ENCODE assay signal across 1 cellular context in the genomic region with DNA sequence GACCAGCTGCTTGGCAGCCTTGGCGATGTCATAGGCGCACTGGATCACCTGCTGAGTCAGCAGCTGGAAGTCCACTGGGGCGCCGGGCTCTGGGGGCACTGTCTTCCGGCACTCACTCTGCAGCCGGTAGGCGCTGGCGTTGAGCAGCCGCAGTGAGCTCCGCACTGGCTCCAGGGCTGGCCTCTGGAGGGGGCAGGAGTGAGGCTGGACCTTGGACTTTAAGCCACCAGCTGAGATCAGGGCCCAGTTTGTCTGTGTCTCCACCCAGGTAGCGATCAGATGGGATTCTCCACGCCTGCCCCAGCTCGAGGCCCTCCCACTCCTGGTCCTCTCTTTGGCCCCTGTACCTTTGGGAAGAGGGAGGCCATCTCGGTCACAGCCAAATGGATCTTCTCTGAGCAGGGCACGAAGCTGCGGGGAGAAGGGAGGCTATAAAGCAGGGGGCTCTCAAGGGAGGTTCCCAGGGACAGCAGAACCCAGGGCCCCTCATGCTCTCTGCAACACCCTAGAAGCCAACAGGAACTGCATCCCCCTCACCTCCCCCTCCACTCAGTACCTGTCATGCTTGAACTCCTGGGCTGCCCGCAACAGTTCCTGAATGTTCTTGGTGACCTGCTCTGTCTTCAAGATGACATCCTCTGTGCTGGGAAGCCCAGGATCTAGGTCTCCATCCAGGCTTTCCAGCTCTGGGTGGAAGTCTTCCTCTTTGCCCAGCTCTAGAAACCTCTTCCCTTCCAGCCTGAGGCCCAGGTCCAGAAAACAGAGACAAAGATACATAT.
TF ChIP-seq lines count a peak whose summit lies in the region.

No MANE protein-coding gene starts in this region.

TF ChIP-seq in WTC11, 78 proteins besides CTCF, POLR2A, EP300 and RAD21 (continued from another document):
- no peak for TF ChIP-seq PRRX2 (CRISPR knock-in tag; IDR thresholded peaks at IDR 0.05)
- no peak for TF ChIP-seq ZNF532 (CRISPR knock-in tag; IDR thresholded peaks at IDR 0.05; ENCODE audit: borderline replicate concordance)
